Comparison of ENCODE assay signal across 16 cellular contexts in the genomic region with DNA sequence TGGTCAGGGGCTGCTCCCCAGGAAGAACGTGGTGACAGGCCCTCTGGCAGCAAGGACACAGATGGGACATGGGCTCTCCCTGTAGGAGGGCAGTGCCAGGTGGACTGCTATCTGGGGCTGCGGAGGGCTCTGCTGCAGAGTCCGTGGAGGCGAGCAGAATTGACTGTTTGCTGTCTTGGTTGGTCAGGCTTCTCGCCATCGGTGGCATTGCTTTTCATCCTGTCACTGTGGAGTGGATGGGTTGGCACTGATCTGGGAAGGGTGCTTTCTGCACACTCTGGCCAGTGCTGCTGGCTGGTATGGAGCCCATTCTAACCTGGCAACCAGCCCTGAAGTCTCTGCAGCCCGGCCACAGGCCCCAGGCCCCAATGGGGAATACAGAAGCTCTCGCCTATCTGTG.
A peak's percentile ranks its signal among the peaks of the same experiment; 100 is the strongest.
DNase-seq lines count a peak whose midpoint lies in the region; ATAC-seq and TF ChIP-seq lines count a peak whose summit lies in the region.
"Had no signal": no experiment of that assay in that cellular context is flagged by ENCODE, and none has a peak within 500 bp of the region (broad histone marks: within the 10 kb centered on the region; RNA-seq: fewer than 3 reads in every experiment).

No MANE protein-coding gene starts in this region.

- H3K4me1 ChIP-seq in Panc1 (ENCODE audit: control insufficient read depth, insufficient read depth, low read length) (no peaks in the 10 kb centered on the region), right atrium auricular region (peaks cover 0 to 69% of the 10 kb centered on the region in 2 donors), stomach smooth muscle (ENCODE audit: control insufficient read depth, insufficient read depth, low read length) (peaks cover 37% of the 10 kb centered on the region)

- ATAC-seq in Panc1 (peak; percentile 56), Right ventricle myocardium inferior (peak; percentile 56)

- H3K4me3 ChIP-seq in Panc1 (ENCODE audit: low read depth in 2 of 2, low read length in 2 of 2) (no peak overlapping the region), right atrium auricular region (no peak overlapping the region), stomach smooth muscle (ENCODE audit: low read length in 2 of 2) (no peak overlapping the region)
- H3K4me3 ChIP-seq: HAP-1 had no signal

- H3K27ac ChIP-seq in Panc1 (ENCODE audit: low read length) (no peak overlapping the region), right atrium auricular region (peak overlapping the region; percentile 82 to 96), stomach smooth muscle (ENCODE audit: low read length) (peak overlapping the region; percentile 37)

- no peak overlapping the region for H3K9ac ChIP-seq in stomach smooth muscle (ENCODE audit: low read length in 2 of 2)

- no peaks in the 10 kb centered on the region for H3K36me3 ChIP-seq in Panc1 (ENCODE audit: control insufficient read depth, insufficient read depth, low read length)
- no peaks in the 10 kb centered on the region for H3K36me3 ChIP-seq in right atrium auricular region
- no peaks in the 10 kb centered on the region for H3K36me3 ChIP-seq in stomach smooth muscle (ENCODE audit: control insufficient read depth in 2 of 2, insufficient read depth in 2 of 2, low read length in 2 of 2)
- H3K36me3 ChIP-seq: HAP-1 had no signal

- DNase-seq in Panc1 (ENCODE audit: low read depth, low spot score) (no peak), Right ventricle myocardium inferior (ENCODE audit: missing footprints) (no peak), right atrium auricular region (ENCODE audit: low spot score) (no peak), dedifferentiated amniotic fluid mesenchymal stem cell (ENCODE audit: extremely low spot score) (no peak), NCI-H774 (lab: John Stamatoyannopoulos, UW) (no peak), globus pallidus (ENCODE audit: low spot score) (no peak)
- DNase-seq in stimulated activated naive CD4-positive, alpha-beta T cell (lab: John Stamatoyannopoulos, UW): no peak
- DNase-seq: GF-D8, IMR-90, Karpas-422, NCI-H1417 treated with DMSO at 0.1 percent for 48 hours, NCI-H187 treated with DMSO at 0.1 percent for 48 hours, NCI-H526, SHP77 had no signal

- BruUV-seq in Panc1 (replicated peaks; lab: Mats Ljungman, UMichigan): no TSS peak

- H3K27me3 ChIP-seq in Panc1 (ENCODE audit: control insufficient read depth, insufficient read depth, low read length) (no peaks in the 10 kb centered on the region), right atrium auricular region (no peaks in the 10 kb centered on the region), stomach smooth muscle (ENCODE audit: control insufficient read depth in 1 of 2, insufficient read depth in 2 of 2, low read length in 2 of 2) (no peaks in the 10 kb centered on the region)

- H3K9me3 ChIP-seq in Panc1 (ENCODE audit: control insufficient read depth, insufficient read depth, low read depth, low read length) (no peaks in the 10 kb centered on the region), right atrium auricular region (no peaks in the 10 kb centered on the region), stomach smooth muscle (ENCODE audit: control insufficient read depth in 2 of 2, low read length in 2 of 2) (peaks cover 0 to 2% of the 10 kb centered on the region in 2 donors)

- CTCF ChIA-PET in Panc1 (lab: Charles Lee): no interaction called here

- POLR2A ChIA-PET in Panc1 (lab: Charles Lee): no interaction called here

- intact Hi-C loops in Panc1 (cut with micrococcal nuclease; ENCODE audit: unreplicated experiment) (loop anchor here (10.0 kb wide), 2 partner anchors 166 to 256 kb away; no protein-coding TSS in a partner anchor), Right ventricle myocardium inferior (cut with DNase I) (loop anchor here (10.0 kb wide), 1 partner anchor 256 kb away; no protein-coding TSS in a partner anchor)

- TF ChIP-seq CTCF in Panc1 (IDR thresholded peaks at IDR 0.05) (no peak), right atrium auricular region (IDR thresholded peaks at IDR 0.05) (no peak)

- in situ Hi-C loops in Panc1 (cut with HindIII; ENCODE audit: low pct_unique_long_range_greater_than_20kb, low sequenced_read_pairs): no loop called here
